In the genomic region with DNA sequence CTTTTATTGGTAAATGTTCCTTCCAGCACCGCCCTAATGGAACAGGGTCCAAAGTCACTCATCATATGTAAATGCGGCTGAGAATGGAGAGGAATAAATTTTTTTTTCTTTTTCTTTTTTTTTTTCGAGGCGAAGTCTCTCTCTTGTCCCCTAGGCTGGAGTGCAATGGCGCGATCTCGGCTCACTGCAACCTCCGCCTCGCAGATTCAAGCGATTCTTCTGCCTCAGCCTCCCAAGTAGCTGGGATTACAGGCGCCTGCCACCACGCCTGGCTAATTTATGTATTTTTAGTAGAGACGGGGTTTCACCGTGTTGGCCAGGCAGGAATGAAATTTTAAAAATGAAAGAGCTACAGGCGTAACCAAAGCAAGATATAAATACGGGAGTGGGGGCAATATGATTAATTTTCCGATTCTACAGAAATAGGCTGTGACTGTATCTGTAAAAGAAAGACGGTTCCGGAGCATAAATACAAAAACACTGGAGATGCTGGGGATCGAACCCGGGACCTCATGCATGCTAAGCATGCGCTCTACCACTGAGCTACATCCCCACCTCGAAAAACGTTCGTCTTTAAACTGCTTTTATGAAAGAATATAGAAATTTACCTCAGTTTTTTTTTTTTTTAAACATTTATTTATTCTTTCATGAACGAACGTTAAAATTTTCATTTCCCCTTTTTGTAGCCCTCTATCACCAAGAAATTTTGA, we compare ENCODE assay signal across 1 cellular context.
TF ChIP-seq lines count a peak whose summit lies in the region.

No MANE protein-coding gene starts in this region.

TF ChIP-seq in K562, 482 proteins besides CTCF, POLR2A, EP300 and RAD21 (continued from another document):
- TF ChIP-seq, protein P1, sequence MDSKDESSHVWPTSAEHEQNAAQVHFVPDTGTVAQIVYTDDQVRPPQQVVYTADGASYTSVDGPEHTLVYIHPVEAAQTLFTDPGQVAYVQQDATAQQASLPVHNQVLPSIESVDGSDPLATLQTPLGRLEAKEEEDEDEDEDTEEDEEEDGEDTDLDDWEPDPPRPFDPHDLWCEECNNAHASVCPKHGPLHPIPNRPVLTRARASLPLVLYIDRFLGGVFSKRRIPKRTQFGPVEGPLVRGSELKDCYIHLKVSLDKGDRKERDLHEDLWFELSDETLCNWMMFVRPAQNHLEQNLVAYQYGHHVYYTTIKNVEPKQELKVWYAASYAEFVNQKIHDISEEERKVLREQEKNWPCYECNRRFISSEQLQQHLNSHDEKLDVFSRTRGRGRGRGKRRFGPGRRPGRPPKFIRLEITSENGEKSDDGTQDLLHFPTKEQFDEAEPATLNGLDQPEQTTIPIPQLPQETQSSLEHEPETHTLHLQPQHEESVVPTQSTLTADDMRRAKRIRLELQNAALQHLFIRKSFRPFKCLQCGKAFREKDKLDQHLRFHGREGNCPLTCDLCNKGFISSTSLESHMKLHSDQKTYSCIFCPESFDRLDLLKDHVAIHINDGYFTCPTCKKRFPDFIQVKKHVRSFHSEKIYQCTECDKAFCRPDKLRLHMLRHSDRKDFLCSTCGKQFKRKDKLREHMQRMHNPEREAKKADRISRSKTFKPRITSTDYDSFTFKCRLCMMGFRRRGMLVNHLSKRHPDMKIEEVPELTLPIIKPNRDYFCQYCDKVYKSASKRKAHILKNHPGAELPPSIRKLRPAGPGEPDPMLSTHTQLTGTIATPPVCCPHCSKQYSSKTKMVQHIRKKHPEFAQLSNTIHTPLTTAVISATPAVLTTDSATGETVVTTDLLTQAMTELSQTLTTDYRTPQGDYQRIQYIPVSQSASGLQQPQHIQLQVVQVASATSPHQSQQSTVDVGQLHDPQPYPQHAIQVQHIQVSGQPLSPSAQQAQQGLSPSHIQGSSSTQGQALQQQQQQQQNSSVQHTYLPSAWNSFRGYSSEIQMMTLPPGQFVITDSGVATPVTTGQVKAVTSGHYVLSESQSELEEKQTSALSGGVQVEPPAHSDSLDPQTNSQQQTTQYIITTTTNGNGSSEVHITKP (IDR thresholded peaks at IDR 0.05; ENCODE audit: partially characterized antibody) = peak; percentile 38
- TF ChIP-seq HDAC1 (IDR thresholded peaks at IDR 0.05) (peak in 1 of 2 experiments; percentile 84; a peak in 1 of 4 replicates), ARID1B (IDR thresholded peaks at IDR 0.05) (no peak)
